In genomic region chr4:146333187-146333894, GRCh38 we compare ENCODE assay signal across 8 cellular contexts.
A peak's percentile ranks its signal among the peaks of the same experiment; 100 is the strongest.
DNase-seq lines count a peak whose midpoint lies in the region; ATAC-seq and TF ChIP-seq lines count a peak whose summit lies in the region.

No MANE protein-coding gene starts in this region.

- no peak for TF ChIP-seq POLR2A in adrenal gland (IDR thresholded peaks at IDR 0.05)

- H3F3A ChIP-seq in SU-DHL-6 (ENCODE audit: insufficient read depth): no peaks in the 10 kb centered on the region

- peak overlapping the region; percentile 6 for H3K4me2 ChIP-seq in SU-DHL-6 (ENCODE audit: low read depth, low read length, poor library complexity, severe bottlenecking)

- H4K20me1 ChIP-seq in SU-DHL-6 (ENCODE audit: low read depth, low read length): no peaks in the 10 kb centered on the region

- 48 to 61% (median 55%) methylated on average over 4 of the region's 4 CpGs for WGBS in adrenal gland, 4 donors

- peaks cover 26% of the 10 kb centered on the region for H3K4me1 ChIP-seq in lower lobe of right lung
- H3K4me1 ChIP-seq in adrenal gland (replicated peaks in 1 of 2): peaks cover 0 to 21% of the 10 kb centered on the region in 2 donors

- intact Hi-C loops in lower lobe of right lung (cut with DNase I) (no loop called here), adrenal gland (cut with DNase I) (loop anchor here in 1 of 2 donors (10.0 kb wide), 1 partner anchor 581 kb away; no protein-coding TSS in a partner anchor)

- no peak overlapping the region for H3K9ac ChIP-seq in SU-DHL-6 (ENCODE audit: low read length)

- H3K4me3 ChIP-seq in SU-DHL-6 (ENCODE audit: insufficient read depth, low read length, poor library complexity, severe bottlenecking) (no peak overlapping the region), lower lobe of right lung (no peak overlapping the region), adrenal gland (no peak overlapping the region)

- H3K9me3 ChIP-seq in SU-DHL-6 (ENCODE audit: insufficient read depth, low read length): no peaks in the 10 kb centered on the region
- H3K9me3 ChIP-seq in lower lobe of right lung: no peaks in the 10 kb centered on the region
- H3K9me3 ChIP-seq in adrenal gland (replicated peaks in 1 of 3): no peaks in the 10 kb centered on the region

- no peaks in the 10 kb centered on the region for H3K9me2 ChIP-seq in SU-DHL-6 (replicated peaks; ENCODE audit: insufficient read depth, low read length)

- no peak overlapping the region for H2AFZ ChIP-seq in SU-DHL-6 (ENCODE audit: low read depth, low read length, severe bottlenecking)

- ATAC-seq in GM19035 (IDR thresholded peaks at IDR 0.05; ENCODE audit: unreplicated experiment) (peak; percentile 95), HG03097 (IDR thresholded peaks at IDR 0.05; ENCODE audit: low FRiP score, unreplicated experiment) (peak; percentile 78), lower lobe of right lung (peak; percentile 37 to 54)

- DNase-seq in AG09319 (ENCODE audit: extremely low read depth, low read depth) (peak; percentile 47), lower lobe of right lung (no peak), adrenal gland (no peak), NCI-H748 treated with DMSO at 0.1 percent for 48 hours (lab: John Stamatoyannopoulos, UW) (no peak), ecto neural progenitor cell (ENCODE audit: low spot score) (no peak)

- H3K27me3 ChIP-seq in SU-DHL-6 (ENCODE audit: low read length) (no peaks in the 10 kb centered on the region), lower lobe of right lung (ENCODE audit: low read depth) (no peaks in the 10 kb centered on the region), adrenal gland (no peaks in the 10 kb centered on the region)

- H3K27ac ChIP-seq in SU-DHL-6 (ENCODE audit: low read depth, low read length) (no peak overlapping the region), lower lobe of right lung (no peak overlapping the region), adrenal gland (no peak overlapping the region)

- H3K79me2 ChIP-seq in SU-DHL-6 (ENCODE audit: insufficient read depth, low read length): no peaks in the 10 kb centered on the region

- H3K36me3 ChIP-seq in SU-DHL-6 (ENCODE audit: low read length) (no peaks in the 10 kb centered on the region), lower lobe of right lung (no peaks in the 10 kb centered on the region), adrenal gland (replicated peaks in 1 of 2) (no peaks in the 10 kb centered on the region)

- TF ChIP-seq CTCF in AG09319 (IDR thresholded peaks at IDR 0.05; ENCODE audit: low read depth, low read length) (no peak), SU-DHL-6 (IDR thresholded peaks at IDR 0.05; ENCODE audit: insufficient read depth, low read length, poor library complexity, severe bottlenecking) (no peak), lower lobe of right lung (IDR thresholded peaks at IDR 0.05) (no peak), adrenal gland (IDR thresholded peaks at IDR 0.05) (no peak)
